Comparison of ENCODE assay signal across 11 cellular contexts in genomic region chr7:130938661-130939060, GRCh38.
DNase-seq lines count a peak whose midpoint lies in the region; ATAC-seq and TF ChIP-seq lines count a peak whose summit lies in the region.
"Had no signal": no experiment of that assay in that cellular context is flagged by ENCODE, and none has a peak within 500 bp of the region (broad histone marks: within the 10 kb centered on the region; RNA-seq: fewer than 3 reads in every experiment).

No MANE protein-coding gene starts in this region.

- no peaks in the 10 kb centered on the region for H3K9me3 Mint-ChIP-seq in activated naive CD4-positive, alpha-beta T cell treated with anti-CD3 and anti-CD28 coated beads for 36 hours
- no peaks in the 10 kb centered on the region for H3K9me3 Mint-ChIP-seq in activated B cell treated with CpG ODN at 0.5 μM for 24 hours

- H3K4me1 ChIP-seq in thyroid gland = peaks cover 43 to 67% of the 10 kb centered on the region in 2 donors

- H3K9me3 ChIP-seq in thyroid gland = no peaks in the 10 kb centered on the region

- H3K4me3 ChIP-seq in fibroblast of villous mesenchyme (ENCODE audit: low read depth, low read length) = no peak overlapping the region
- H3K4me3 ChIP-seq in thyroid gland (replicated peaks in 1 of 3) = no peak overlapping the region

- WGBS in thyroid gland, 2 donors = 56 to 63% methylated on average over 4 of the region's 4 CpGs

- CTCF ChIA-PET in activated naive CD4-positive, alpha-beta T cell treated with anti-CD3 and anti-CD28 coated beads for 36 hours (lab: Charles Lee) = interaction anchor here (0.6 to 2.0 kb wide), 4 partner anchors 13 to 42 kb away, joined by 3 to 8 read pairs (median 4); no protein-coding TSS in a partner anchor
- CTCF ChIA-PET in activated B cell treated with CpG ODN at 0.5 μM for 24 hours (lab: Charles Lee) (interaction anchor here (1.5 to 2.2 kb wide), 3 partner anchors 20 to 102 kb away, joined by 3 to 7 read pairs (median 4); no protein-coding TSS in a partner anchor), HEK293T (lab: Yijun Ruan, JAX) (no interaction called here)

- intact Hi-C loops in activated naive CD4-positive, alpha-beta T cell treated with anti-CD3 and anti-CD28 coated beads for 36 hours (cut with micrococcal nuclease) = no loop called here
- intact Hi-C loops in activated B cell treated with CpG ODN at 0.5 μM for 24 hours (cut with micrococcal nuclease) (no loop called here), thyroid gland (cut with DNase I) (no loop called here)

- TF ChIP-seq CTCF in activated B cell treated with CpG ODN at 0.5 μM for 24 hours (IDR thresholded peaks at IDR 0.05) = no peak
- no peak for TF ChIP-seq CTCF in fibroblast of villous mesenchyme (IDR thresholded peaks at IDR 0.05; ENCODE audit: insufficient read depth, low read depth, low read length)
- no peak for TF ChIP-seq CTCF in thyroid gland (IDR thresholded peaks at IDR 0.05)

- no peaks in the 10 kb centered on the region for H3K36me3 ChIP-seq in thyroid gland

- DNase-seq in activated naive CD4-positive, alpha-beta T cell treated with anti-CD3 and anti-CD28 coated beads for 36 hours = no peak
- DNase-seq in activated naive CD4-positive, alpha-beta T cell (lab: John Stamatoyannopoulos, UW) = no peak
- DNase-seq in activated B cell treated with CpG ODN at 0.5 μM for 24 hours = no peak
- peak; percentile 77 for DNase-seq in fibroblast of villous mesenchyme (ENCODE audit: low read depth)
- DNase-seq in thyroid gland = no peak
- DNase-seq in stimulated activated CD4-positive, alpha-beta T cell treated with anti-CD3 and anti-CD28 coated beads, Interleukin-2, amount 100 ng/mL, for 24 hours = no peak
- DNase-seq in COR-L47 (lab: John Stamatoyannopoulos, UW) = no peak
- DNase-seq in HEK293T (ENCODE audit: extremely low spot score) = no peak
- DNase-seq: dermis blood vessel endothelial cell, HCEC 1CT had no signal

- H3K27me3 ChIP-seq in thyroid gland = no peaks in the 10 kb centered on the region

- TF ChIP-seq POLR2A in thyroid gland (IDR thresholded peaks at IDR 0.05) = no peak

- peak overlapping the region; percentile 71 to 93 (median 88) for H3K27ac ChIP-seq in thyroid gland

- POLR2A ChIA-PET in activated B cell treated with CpG ODN at 0.5 μM for 24 hours (lab: Charles Lee) = interaction anchor here (0.6 to 2.5 kb wide), 6 partner anchors 9 to 26 kb away, joined by 3 to 10 read pairs (median 4); no protein-coding TSS in a partner anchor
- POLR2A ChIA-PET in HEK293T (lab: Yijun Ruan, JAX) = no interaction called here

- ATAC-seq in activated B cell treated with CpG ODN at 0.5 μM for 24 hours (ENCODE audit: low read depth) = no peak

- no peaks in the 10 kb centered on the region for H3K27me3 Mint-ChIP-seq in activated naive CD4-positive, alpha-beta T cell treated with anti-CD3 and anti-CD28 coated beads for 36 hours (ENCODE audit: low read depth)
- no peaks in the 10 kb centered on the region for H3K27me3 Mint-ChIP-seq in activated B cell treated with CpG ODN at 0.5 μM for 24 hours
- H3K27me3 Mint-ChIP-seq: B cell had no signal

- peaks cover 90% of the 10 kb centered on the region for H3K4me1 Mint-ChIP-seq in activated naive CD4-positive, alpha-beta T cell treated with anti-CD3 and anti-CD28 coated beads for 36 hours (ENCODE audit: low read depth)
- peaks cover 80% of the 10 kb centered on the region for H3K4me1 Mint-ChIP-seq in activated B cell treated with CpG ODN at 0.5 μM for 24 hours

- peaks cover 86% of the 10 kb centered on the region for H3K36me3 Mint-ChIP-seq in activated naive CD4-positive, alpha-beta T cell treated with anti-CD3 and anti-CD28 coated beads for 36 hours (ENCODE audit: low read depth)
- H3K36me3 Mint-ChIP-seq in activated B cell treated with CpG ODN at 0.5 μM for 24 hours (ENCODE audit: low read depth) = peaks cover 87% of the 10 kb centered on the region

- peak overlapping the region; percentile 70 for H3K27ac Mint-ChIP-seq in activated naive CD4-positive, alpha-beta T cell treated with anti-CD3 and anti-CD28 coated beads for 36 hours
- peak overlapping the region; percentile 25 for H3K27ac Mint-ChIP-seq in activated B cell treated with CpG ODN at 0.5 μM for 24 hours

- no peak overlapping the region for H3K4me3 Mint-ChIP-seq in activated naive CD4-positive, alpha-beta T cell treated with anti-CD3 and anti-CD28 coated beads for 36 hours
- H3K4me3 Mint-ChIP-seq in activated B cell treated with CpG ODN at 0.5 μM for 24 hours = no peak overlapping the region

TF ChIP-seq in HEK293T, 16 proteins besides CTCF, POLR2A, EP300 and RAD21:
- TF ChIP-seq FOXK2 (IDR thresholded peaks at IDR 0.05) (no peak), SP1 (IDR thresholded peaks at IDR 0.05) (no peak), NFRKB (IDR thresholded peaks at IDR 0.05) (no peak), HDGF (IDR thresholded peaks at IDR 0.05; ENCODE audit: borderline replicate concordance) (no peak), SUZ12 (IDR thresholded peaks at IDR 0.05) (no peak), BHLHE40 (IDR thresholded peaks at IDR 0.05; ENCODE audit: borderline replicate concordance) (no peak), FOXM1 (IDR thresholded peaks at IDR 0.05; ENCODE audit: borderline replicate concordance) (no peak), ARNT (IDR thresholded peaks at IDR 0.05) (no peak), ZNF384 (IDR thresholded peaks at IDR 0.05) (no peak), CTBP1 (IDR thresholded peaks at IDR 0.05; ENCODE audit: borderline replicate concordance) (no peak), ELF4 (IDR thresholded peaks at IDR 0.05) (no peak), L3MBTL2 (conservative IDR thresholded peaks at IDR 0.05) (no peak), LEF1 (IDR thresholded peaks at IDR 0.05; ENCODE audit: borderline replicate concordance) (no peak)
